ENCODE assay signal across 22 cellular contexts in genomic region chr19:49110567-49110966, GRCh38. TPM values are rescaled to one million over a fixed set of nuclear protein-coding genes. Genes with fewer than 3 reads are reported as not detected.
DNase-seq lines count a peak whose midpoint lies in the region; ATAC-seq, FAIRE-seq and TF ChIP-seq lines count a peak whose summit lies in the region.
"Had no signal": no experiment of that assay in that cellular context is flagged by ENCODE, and none has a peak within 500 bp of the region (broad histone marks: within the 10 kb centered on the region; RNA-seq: fewer than 3 reads in every experiment).

No MANE protein-coding gene starts in this region.

- no peak overlapping the region for H2AFZ ChIP-seq in astrocyte (ENCODE audit: low read depth, low read length)

- H3K36me3 ChIP-seq in cardiac muscle cell (peaks cover 27% of the 10 kb centered on the region), astrocyte (ENCODE audit: insufficient read depth, low read length) (peaks cover 16% of the 10 kb centered on the region)

- peaks cover 24% of the 10 kb centered on the region for H3K36me3 Mint-ChIP-seq in astrocyte (ENCODE audit: low read depth, unreplicated experiment)

- H3K9ac ChIP-seq in astrocyte (ENCODE audit: low read length): no peak overlapping the region

- DNase-seq in cardiac muscle cell (ENCODE audit: low read depth in 1 of 2, low spot score in 1 of 2) (no peak), left cardiac atrium (no peak), astrocyte (ENCODE audit: low read depth) (peak; percentile 47), hepatic stellate cell (ENCODE audit: low spot score) (peak; percentile 67), middle frontal gyrus (ENCODE audit: extremely low spot score, low spot score) (no peak), retina (no peak)
- DNase-seq: activated CD4-positive, alpha-beta memory T cell treated with anti-CD3 and anti-CD28 coated beads for 36 hours; cortex of kidney; erythroblast; NCI-H187; NCI-H510A; right lobe of liver; SJCRH30; stimulated activated CD4-positive, alpha-beta T cell treated with anti-CD3 and anti-CD28 coated beads, Interleukin-2, amount 100 ng/mL, for 48 hours; stimulated activated CD8-positive, alpha-beta memory T cell treated with anti-CD3 and anti-CD28 coated beads, Interleukin-4, amount 100 ng/mL, for 48 hours; thyroid gland had no signal

- H4K20me1 ChIP-seq in astrocyte (ENCODE audit: insufficient read depth, low read length): peaks cover 56% of the 10 kb centered on the region

- H3K79me2 ChIP-seq in astrocyte (ENCODE audit: insufficient read depth, low read length): peaks cover 13% of the 10 kb centered on the region

- peaks cover 2% of the 10 kb centered on the region for H3K9me3 Mint-ChIP-seq in astrocyte (ENCODE audit: unreplicated experiment)
- H3K9me3 Mint-ChIP-seq: activated CD4-positive, alpha-beta memory T cell treated with anti-CD3 and anti-CD28 coated beads for 36 hours had no signal

- H3K4me1 ChIP-seq in cardiac muscle cell (ENCODE audit: low read depth): peaks cover 49% of the 10 kb centered on the region
- H3K4me1 ChIP-seq in astrocyte (ENCODE audit: insufficient read depth, low read length): peaks cover 17% of the 10 kb centered on the region

- peak overlapping the region; percentile 52 for H3K4me3 Mint-ChIP-seq in astrocyte (ENCODE audit: unreplicated experiment)
- H3K4me3 Mint-ChIP-seq: activated CD4-positive, alpha-beta memory T cell treated with anti-CD3 and anti-CD28 coated beads for 36 hours had no signal

- intact Hi-C loops in left cardiac atrium (cut with DNase I): loop anchor here in 1 of 2 donors (5.0 kb wide), 1 partner anchor 37 kb away; no protein-coding TSS in a partner anchor

- no peaks in the 10 kb centered on the region for H3K9me3 ChIP-seq in cardiac muscle cell (ENCODE audit: low read depth)
- no peaks in the 10 kb centered on the region for H3K9me3 ChIP-seq in astrocyte (ENCODE audit: insufficient read depth, low read depth, low read length)
- H3K9me3 ChIP-seq: A549, right lobe of liver, SJCRH30, thyroid gland had no signal

- FAIRE-seq in astrocyte (lab: Jason Lieb, UNC): no peak
- FAIRE-seq: A549 had no signal

- TF ChIP-seq CTCF in cardiac muscle cell (IDR thresholded peaks at IDR 0.05; ENCODE audit: low read depth, low read length) (no peak), astrocyte (IDR thresholded peaks at IDR 0.05; ENCODE audit: insufficient read depth, low read depth, low read length) (no peak)

- peak overlapping the region; percentile 83 for H3K27ac ChIP-seq in cardiac muscle cell
- H3K27ac ChIP-seq in astrocyte (ENCODE audit: low read depth, low read length): no peak overlapping the region
- H3K27ac ChIP-seq in temporal lobe (ENCODE audit: low read depth, low read length): peak overlapping the region; percentile 36
- H3K27ac ChIP-seq: A549, right lobe of liver, SJCRH30, thyroid gland had no signal

- H3K4me1 Mint-ChIP-seq in astrocyte (ENCODE audit: low read depth, unreplicated experiment): peaks cover 19% of the 10 kb centered on the region

- H3K4me3 ChIP-seq in cardiac muscle cell (no peak overlapping the region), astrocyte (ENCODE audit: insufficient read depth, low read depth, low read length) (no peak overlapping the region)
- H3K4me3 ChIP-seq: A549, right lobe of liver, SJCRH30, thyroid gland had no signal

- H3K4me2 ChIP-seq in astrocyte (ENCODE audit: low read length): peak overlapping the region; percentile 0
- H3K4me2 ChIP-seq: A549 had no signal

- H3K27me3 Mint-ChIP-seq in astrocyte (ENCODE audit: low read depth, unreplicated experiment): no peaks in the 10 kb centered on the region
- H3K27me3 Mint-ChIP-seq: activated CD4-positive, alpha-beta memory T cell treated with anti-CD3 and anti-CD28 coated beads for 36 hours had no signal

- H3K27me3 ChIP-seq in cardiac muscle cell: no peaks in the 10 kb centered on the region
- no peaks in the 10 kb centered on the region for H3K27me3 ChIP-seq in astrocyte (ENCODE audit: insufficient read depth, low read length)
- H3K27me3 ChIP-seq: right lobe of liver, SJCRH30, thyroid gland had no signal

- ATAC-seq in left cardiac atrium (no peak), GM21360 (IDR thresholded peaks at IDR 0.05; ENCODE audit: unreplicated experiment) (no peak)
- ATAC-seq: A549, left lobe of liver, right lobe of liver had no signal

- peak overlapping the region; percentile 71 for H3K27ac Mint-ChIP-seq in astrocyte (ENCODE audit: unreplicated experiment)
- H3K27ac Mint-ChIP-seq: activated CD4-positive, alpha-beta memory T cell treated with anti-CD3 and anti-CD28 coated beads for 36 hours had no signal

RNA-seq across cellular contexts. Expression of gene LIN7B, which starts 3.6 kb away (rescaled TPM):
- total RNA-seq in cardiac muscle cell (20.0 and 24.5 TPM in 2 replicates), left cardiac atrium (10 to 100 TPM; 11.4 to 14.9 TPM), astrocyte (8.9 and 9.7 TPM in 2 replicates), temporal lobe (19.7 TPM)
- polyA plus RNA-seq in cardiac muscle cell: 34.6 and 37.8 TPM in 2 replicates

RNA-seq across cellular contexts. Expression of gene C19orf73, which starts 8.4 kb away (rescaled TPM):
- total RNA-seq in cardiac muscle cell (2.1 and 12.5 TPM in 2 replicates), left cardiac atrium (1 to 10 TPM in 1 of 2 donors, under 1 TPM in 1; 0.47 to 1.6 TPM), astrocyte (0.73 and 1.4 TPM in 2 replicates), temporal lobe (0.25 TPM)
- polyA plus RNA-seq in cardiac muscle cell: 3.7 and 9.6 TPM in 2 replicates

RNA-seq across cellular contexts. Expression of gene PPFIA3, which starts 8.8 kb away (rescaled TPM):
- total RNA-seq in cardiac muscle cell (27.3 and 30.4 TPM in 2 replicates), left cardiac atrium (10 to 100 TPM in 1 of 2 donors, 1 to 10 TPM in 1; 6.7 to 11.5 TPM), astrocyte (9.2 and 11.7 TPM in 2 replicates), temporal lobe (33.9 TPM)
- 29.3 and 32.5 TPM in 2 replicates for polyA plus RNA-seq in cardiac muscle cell

RNA-seq across cellular contexts. Expression of gene SNRNP70, which starts 25.3 kb away (rescaled TPM):
- 396 and 598 TPM in 2 replicates for total RNA-seq in cardiac muscle cell
- 470 and 492 TPM in 2 replicates for polyA plus RNA-seq in cardiac muscle cell
- 100 to 1,000 TPM in 1 of 2 donors, 10 to 100 TPM in 1; 98.3 to 134 TPM for total RNA-seq in left cardiac atrium
- total RNA-seq in astrocyte: 173 and 177 TPM in 2 replicates
- 110 TPM for total RNA-seq in temporal lobe

RNA-seq across cellular contexts. Expression of gene KCNA7, which starts 38.1 kb away (rescaled TPM):
- total RNA-seq in cardiac muscle cell: 1.1 and 2.3 TPM in 2 replicates
- 1.3 and 1.6 TPM in 2 replicates for polyA plus RNA-seq in cardiac muscle cell
- 1 to 10 TPM; 2.4 to 3.0 TPM for total RNA-seq in left cardiac atrium
- 0.05 TPM in 1 of 2 replicates, not detected in the other for total RNA-seq in astrocyte
- not detected for total RNA-seq in temporal lobe
- total RNA-seq: activated CD4-positive, alpha-beta memory T cell treated with anti-CD3 and anti-CD28 coated beads for 36 hours; Daoy; left lobe of liver; right lobe of liver; SJCRH30; thyroid gland had no signal
- polyA plus RNA-seq: A549, neural cell had no signal

Comparison
In these comparisons a context has a peak if more than half of its experiments do, and no peak if none do; other contexts are left out.
1. DNase-seq: peak in astrocyte (single experiment) and hepatic stellate cell (single experiment); none in cardiac muscle cell (0 of 2), left cardiac atrium (single experiment), middle frontal gyrus (single experiment) and retina (single experiment).